Comparison of ENCODE assay signal across 1 cellular context in the genomic region with DNA sequence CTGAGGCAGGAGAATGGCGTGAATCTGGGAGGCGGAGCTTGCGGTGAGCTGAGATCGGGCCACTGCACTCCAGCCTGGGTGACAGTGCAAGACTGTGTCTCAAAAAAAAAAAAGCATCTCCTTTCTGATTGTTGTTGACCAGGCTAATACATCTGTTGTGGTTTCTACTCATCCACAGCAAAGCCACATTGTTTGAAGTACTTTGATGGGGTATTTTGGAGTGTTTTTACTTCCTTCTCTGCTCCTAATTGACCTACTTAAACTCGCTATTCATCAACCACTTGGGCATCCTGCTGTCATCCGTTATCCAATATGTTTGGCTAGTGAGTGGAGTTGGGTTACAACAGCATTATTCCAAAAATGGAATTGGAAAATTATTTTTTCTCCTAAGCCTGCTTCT.
TF ChIP-seq lines count a peak whose summit lies in the region.

No MANE protein-coding gene starts in this region.

TF ChIP-seq in HepG2, 621 proteins besides CTCF, POLR2A, EP300 and RAD21 (continued from another document):
- no peak for TF ChIP-seq PHF5A (CRISPR knock-in tag; IDR thresholded peaks at IDR 0.05; ENCODE audit: low read depth, unreplicated experiment)
- TF ChIP-seq, protein P1, sequence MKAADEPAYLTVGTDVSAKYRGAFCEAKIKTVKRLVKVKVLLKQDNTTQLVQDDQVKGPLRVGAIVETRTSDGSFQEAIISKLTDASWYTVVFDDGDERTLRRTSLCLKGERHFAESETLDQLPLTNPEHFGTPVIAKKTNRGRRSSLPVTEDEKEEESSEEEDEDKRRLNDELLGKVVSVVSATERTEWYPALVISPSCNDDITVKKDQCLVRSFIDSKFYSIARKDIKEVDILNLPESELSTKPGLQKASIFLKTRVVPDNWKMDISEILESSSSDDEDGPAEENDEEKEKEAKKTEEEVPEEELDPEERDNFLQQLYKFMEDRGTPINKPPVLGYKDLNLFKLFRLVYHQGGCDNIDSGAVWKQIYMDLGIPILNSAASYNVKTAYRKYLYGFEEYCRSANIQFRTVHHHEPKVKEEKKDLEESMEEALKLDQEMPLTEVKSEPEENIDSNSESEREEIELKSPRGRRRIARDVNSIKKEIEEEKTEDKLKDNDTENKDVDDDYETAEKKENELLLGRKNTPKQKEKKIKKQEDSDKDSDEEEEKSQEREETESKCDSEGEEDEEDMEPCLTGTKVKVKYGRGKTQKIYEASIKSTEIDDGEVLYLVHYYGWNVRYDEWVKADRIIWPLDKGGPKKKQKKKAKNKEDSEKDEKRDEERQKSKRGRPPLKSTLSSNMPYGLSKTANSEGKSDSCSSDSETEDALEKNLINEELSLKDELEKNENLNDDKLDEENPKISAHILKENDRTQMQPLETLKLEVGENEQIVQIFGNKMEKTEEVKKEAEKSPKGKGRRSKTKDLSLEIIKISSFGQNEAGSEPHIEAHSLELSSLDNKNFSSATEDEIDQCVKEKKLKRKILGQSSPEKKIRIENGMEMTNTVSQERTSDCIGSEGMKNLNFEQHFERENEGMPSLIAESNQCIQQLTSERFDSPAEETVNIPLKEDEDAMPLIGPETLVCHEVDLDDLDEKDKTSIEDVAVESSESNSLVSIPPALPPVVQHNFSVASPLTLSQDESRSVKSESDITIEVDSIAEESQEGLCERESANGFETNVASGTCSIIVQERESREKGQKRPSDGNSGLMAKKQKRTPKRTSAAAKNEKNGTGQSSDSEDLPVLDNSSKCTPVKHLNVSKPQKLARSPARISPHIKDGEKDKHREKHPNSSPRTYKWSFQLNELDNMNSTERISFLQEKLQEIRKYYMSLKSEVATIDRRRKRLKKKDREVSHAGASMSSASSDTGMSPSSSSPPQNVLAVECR (CRISPR knock-in tag; IDR thresholded peaks at IDR 0.05; ENCODE audit: borderline replicate concordance): no peak
- no peak for TF ChIP-seq BORCS8-MEF2B (CRISPR knock-in tag; IDR thresholded peaks at IDR 0.05)
